ENCODE assay signal across 18 cellular contexts in genomic region chr2:117308861-117309770, GRCh38.
"Had no signal": no experiment of that assay in that cellular context is flagged by ENCODE, and none has a peak within 500 bp of the region (broad histone marks: within the 10 kb centered on the region; RNA-seq: fewer than 3 reads in every experiment).

No MANE protein-coding gene starts in this region.

- H3K4me3 Mint-ChIP-seq: activated CD4-positive, alpha-beta memory T cell treated with anti-CD3 and anti-CD28 coated beads, Interleukin-2, amount 10 ng/mL, durations not matched to agents 7 days and 5 days; activated CD8-positive, alpha-beta memory T cell treated with anti-CD3 and anti-CD28 coated beads, Interleukin-2, amount 10 ng/mL, durations not matched to agents 7 days and 5 days; activated T-helper 17 cell treated with anti-CD3 and anti-CD28 coated beads, Interleukin-2, amount 50 U/mL, for 72 hours; brain; central memory CD8-positive, alpha-beta T cell had no signal

- DNase-seq: activated CD4-positive, alpha-beta memory T cell treated with anti-CD3 and anti-CD28 coated beads, Interleukin-2, amount 10 ng/mL, durations not matched to agents 7 days and 5 days; activated CD4-positive, alpha-beta T cell treated with anti-CD3 and anti-CD28 coated beads for 48 hours; activated CD4-positive, CD25-positive, alpha-beta regulatory T cell; activated CD8-positive, alpha-beta memory T cell treated with anti-CD3 and anti-CD28 coated beads, Interleukin-2, amount 10 ng/mL, durations not matched to agents 7 days and 5 days; activated naive CD4-positive, alpha-beta T cell treated with Interleukin-2 at 50 U/mL for 16 hours; gastrocnemius medialis; head of caudate nucleus; left ventricle myocardium inferior; occipital lobe; stimulated activated CD4-positive, alpha-beta T cell treated with anti-CD3 and anti-CD28 coated beads, Interleukin-12 subunit alpha, Interleukin-12 subunit beta, amount 100 ng/mL, for 4 hours; stimulated activated CD4-positive, alpha-beta T cell treated with anti-CD3 and anti-CD28 coated beads, Interleukin-1b, Interleukin-23, amount 100 ng/mL, for 48 hours; stomach; T1000 had no signal

- H3K36me3 Mint-ChIP-seq: activated CD8-positive, alpha-beta memory T cell treated with anti-CD3 and anti-CD28 coated beads, Interleukin-2, amount 10 ng/mL, durations not matched to agents 7 days and 5 days; brain had no signal

- H3K4me1 Mint-ChIP-seq: activated CD4-positive, alpha-beta memory T cell treated with anti-CD3 and anti-CD28 coated beads, Interleukin-2, amount 10 ng/mL, durations not matched to agents 7 days and 5 days; activated CD8-positive, alpha-beta memory T cell treated with anti-CD3 and anti-CD28 coated beads, Interleukin-2, amount 10 ng/mL, durations not matched to agents 7 days and 5 days; activated T-helper 17 cell treated with anti-CD3 and anti-CD28 coated beads, Interleukin-2, amount 50 U/mL, for 72 hours; brain; central memory CD8-positive, alpha-beta T cell had no signal

- H3K36me3 ChIP-seq: gastrocnemius medialis, left ventricle myocardium inferior, stomach, thoracic aorta had no signal

- H3K27me3 ChIP-seq: gastrocnemius medialis, stomach had no signal

- H3K4me3 ChIP-seq: coronary artery, gastrocnemius medialis, left ventricle myocardium inferior, stomach, thoracic aorta had no signal

- H3K27ac Mint-ChIP-seq: activated CD4-positive, alpha-beta memory T cell treated with anti-CD3 and anti-CD28 coated beads, Interleukin-2, amount 10 ng/mL, durations not matched to agents 7 days and 5 days; activated CD8-positive, alpha-beta memory T cell treated with anti-CD3 and anti-CD28 coated beads, Interleukin-2, amount 10 ng/mL, durations not matched to agents 7 days and 5 days; activated T-helper 17 cell treated with anti-CD3 and anti-CD28 coated beads, Interleukin-2, amount 50 U/mL, for 72 hours; brain had no signal

- H3K4me1 ChIP-seq: gastrocnemius medialis, left ventricle myocardium inferior, stomach had no signal

- H3K27ac ChIP-seq: coronary artery, gastrocnemius medialis, left ventricle myocardium inferior, stomach, thoracic aorta had no signal

- H3K27me3 Mint-ChIP-seq: activated CD4-positive, alpha-beta memory T cell treated with anti-CD3 and anti-CD28 coated beads, Interleukin-2, amount 10 ng/mL, durations not matched to agents 7 days and 5 days; activated CD8-positive, alpha-beta memory T cell treated with anti-CD3 and anti-CD28 coated beads, Interleukin-2, amount 10 ng/mL, durations not matched to agents 7 days and 5 days; activated T-helper 17 cell treated with anti-CD3 and anti-CD28 coated beads, Interleukin-2, amount 50 U/mL, for 72 hours; central memory CD8-positive, alpha-beta T cell had no signal

- H3K9me3 ChIP-seq: gastrocnemius medialis, thoracic aorta had no signal

- ATAC-seq: activated CD8-positive, alpha-beta memory T cell treated with anti-CD3 and anti-CD28 coated beads, Interleukin-2, amount 10 ng/mL, durations not matched to agents 7 days and 5 days; activated T-helper 17 cell treated with anti-CD3 and anti-CD28 coated beads, Interleukin-2, amount 50 U/mL, for 72 hours; gastrocnemius medialis had no signal
